ENCODE assay signal across 9 cellular contexts in genomic region chr19:49361438-49362047, GRCh38. TPM values are rescaled to one million over a fixed set of nuclear protein-coding genes. Genes with fewer than 3 reads are reported as not detected.
DNase-seq lines count a peak whose midpoint lies in the region; ATAC-seq and TF ChIP-seq lines count a peak whose summit lies in the region.
"Had no signal": no experiment of that assay in that cellular context is flagged by ENCODE, and none has a peak within 500 bp of the region (broad histone marks: within the 10 kb centered on the region; RNA-seq: fewer than 3 reads in every experiment).

No MANE protein-coding gene starts in this region.

- no peaks in the 10 kb centered on the region for H3K27me3 Mint-ChIP-seq in naive B cell

- H3K27ac Mint-ChIP-seq in naive B cell: peak overlapping the region in 5 of 6 donors; percentile 57 to 98 (median 85)

- peaks cover 0 to 21% (median 8%) of the 10 kb centered on the region in 4 donors for H3K4me1 ChIP-seq in Peyer's patch

- no peaks in the 10 kb centered on the region for H3K9me3 ChIP-seq in Peyer's patch

- H3K9me3 Mint-ChIP-seq in naive B cell: no peaks in the 10 kb centered on the region

- peak overlapping the region; percentile 34 to 61 (median 48) for H3K4me3 ChIP-seq in Peyer's patch
- H3K4me3 ChIP-seq in fibroblast of mammary gland (ENCODE audit: control insufficient read depth, low read depth, low read length): peak overlapping the region; percentile 80

- H3K4me3 Mint-ChIP-seq in naive B cell: peak overlapping the region in 1 of 8 donors; percentile 83

- in situ Hi-C loops in GM13977 (cut with MboI; ENCODE audit: low pct_unique_long_range_greater_than_20kb, low sequenced_read_pairs, unreplicated experiment): no loop called here

- peaks cover 11 to 62% (median 34%) of the 10 kb centered on the region in 3 donors for H3K4me1 Mint-ChIP-seq in naive B cell

- H3K27ac ChIP-seq in Peyer's patch: peak overlapping the region; percentile 74 to 88 (median 82)

- DNase-seq in GM13977 (ENCODE audit: low spot score): peak; percentile 45
- DNase-seq in Peyer's patch: peak; percentile 67 to 78 (median 72)
- peak; percentile 69 for DNase-seq in fibroblast of mammary gland (ENCODE audit: low read depth)
- no peak for DNase-seq in naive B cell
- no peak for DNase-seq in middle frontal gyrus (ENCODE audit: extremely low spot score, low spot score)
- DNase-seq in T-helper 2 cell: no peak
- no peak for DNase-seq in CD1c-positive myeloid dendritic cell (ENCODE audit: extremely low spot score)

- no peak for TF ChIP-seq POLR2A in Peyer's patch (IDR thresholded peaks at IDR 0.05)

- peak in 1 of 2 donors; percentile 11 for ATAC-seq in naive B cell (ENCODE audit: low read depth in 2 of 2)
- no peak for ATAC-seq in HG03108 (IDR thresholded peaks at IDR 0.05; ENCODE audit: unreplicated experiment)

- TF ChIP-seq CTCF in GM13977 (IDR thresholded peaks at IDR 0.05; ENCODE audit: extremely low read depth, insufficient read depth, missing control alignments) (no peak), Peyer's patch (IDR thresholded peaks at IDR 0.05) (no peak), fibroblast of mammary gland (conservative IDR thresholded peaks at IDR 0.05; ENCODE audit: control insufficient read depth, insufficient read depth, low read depth, low read length) (no peak)

- no peaks in the 10 kb centered on the region for H3K36me3 Mint-ChIP-seq in naive B cell

- H3K36me3 ChIP-seq in Peyer's patch: no peaks in the 10 kb centered on the region

- H3K27me3 ChIP-seq in Peyer's patch: no peaks in the 10 kb centered on the region

RNA-seq across cellular contexts. Expression of gene TEAD2, which starts 0.7 kb away (rescaled TPM):
- 10 to 100 TPM in 1 of 4 donors, 1 to 10 TPM in 3; 1.2 to 28.1 (median 7.9) TPM for total RNA-seq in Peyer's patch
- 1 to 10 TPM in 5 of 6 donors, under 1 TPM in 1; 0.80 to 5.4 (median 3.0) TPM for polyA plus RNA-seq in naive B cell (ENCODE audit: low read depth in 6 of 6)
- total RNA-seq: T-helper 1 cell treated with Interleukin-12 subunit alpha and Interleukin-12 subunit beta and Interleukin-4 antibody, amounts not matched to agents 30 ng/mL and 1 ng/mL, for 36 hours had no signal

RNA-seq across cellular contexts. Expression of gene DKKL1, which starts 2.1 kb away (rescaled TPM):
- total RNA-seq in Peyer's patch: not detected
- 1 to 10 TPM in 1 of 6 donors, under 1 TPM in 2, not detected in 3; 0.55 to 2.8 (median 0.82) TPM for polyA plus RNA-seq in naive B cell (ENCODE audit: low read depth in 6 of 6)
- total RNA-seq: T-helper 1 cell treated with Interleukin-12 subunit alpha and Interleukin-12 subunit beta and Interleukin-4 antibody, amounts not matched to agents 30 ng/mL and 1 ng/mL, for 36 hours had no signal

RNA-seq across cellular contexts. Expression of gene CD37, which starts 26.3 kb away (rescaled TPM):
- 100 to 1,000 TPM in 1 of 4 donors, 10 to 100 TPM in 3; 12.3 to 203 (median 48.4) TPM for total RNA-seq in Peyer's patch
- polyA plus RNA-seq in naive B cell (ENCODE audit: low read depth in 6 of 6): 1,000 to 10,000 TPM in 1 of 6 donors, 100 to 1,000 TPM in 5; 672 to 1,032 (median 882) TPM

RNA-seq across cellular contexts. Expression of gene KASH5, which starts 26.5 kb away (rescaled TPM):
- total RNA-seq in Peyer's patch: not detected
- not detected for polyA plus RNA-seq in naive B cell (ENCODE audit: low read depth in 6 of 6)
- total RNA-seq: T-helper 1 cell treated with Interleukin-12 subunit alpha and Interleukin-12 subunit beta and Interleukin-4 antibody, amounts not matched to agents 30 ng/mL and 1 ng/mL, for 36 hours had no signal

RNA-seq across cellular contexts. Expression of gene SLC6A16, which starts 36.6 kb away (rescaled TPM):
- total RNA-seq in Peyer's patch: 1 to 10 TPM in 1 of 4 donors, under 1 TPM in 1, not detected in 2; 0.27 to 5.8 TPM
- 10 to 100 TPM in 1 of 6 donors, 1 to 10 TPM in 5; 5.8 to 17.4 (median 8.4) TPM for polyA plus RNA-seq in naive B cell (ENCODE audit: low read depth in 6 of 6)

Comparison
In these comparisons a context has a peak if more than half of its experiments do, and no peak if none do; other contexts are left out.
1. DNase-seq: peak in GM13977 (single experiment), Peyer's patch (3 of 3) and fibroblast of mammary gland (single experiment); none in naive B cell (single experiment), middle frontal gyrus (single experiment), T-helper 2 cell (0 of 5) and CD1c-positive myeloid dendritic cell (single experiment).